Comparison of ENCODE assay signal across 11 cellular contexts in genomic region chr5:74895906-74896305, GRCh38. TPM values are rescaled to one million over a fixed set of nuclear protein-coding genes. Genes with fewer than 3 reads are reported as not detected.
DNase-seq lines count a peak whose midpoint lies in the region; ATAC-seq, FAIRE-seq and TF ChIP-seq lines count a peak whose summit lies in the region.
"Had no signal": no experiment of that assay in that cellular context is flagged by ENCODE, and none has a peak within 500 bp of the region (broad histone marks: within the 10 kb centered on the region; RNA-seq: fewer than 3 reads in every experiment).

No MANE protein-coding gene starts in this region.

- intact Hi-C loops in CD14-positive monocyte (cut with micrococcal nuclease) = no loop called here

- H3K36me3 Mint-ChIP-seq in CD14-positive monocyte = no peaks in the 10 kb centered on the region

- no peak overlapping the region for H3K4me3 Mint-ChIP-seq in CD14-positive monocyte

- H3K36me3 ChIP-seq in MG63 = no peaks in the 10 kb centered on the region
- H3K36me3 ChIP-seq in lung (ENCODE audit: control insufficient read depth in 2 of 2, insufficient read depth in 2 of 2, low read length in 2 of 2) = no peaks in the 10 kb centered on the region
- H3K36me3 ChIP-seq: BLaER1 treated with 17β-estradiol and CSF1 and Interleukin-3, amounts not matched to agents 10 nM and 100 nM had no signal

- ATAC-seq in lung (ENCODE audit: insufficient read depth, low FRiP score) (peak; percentile 76), GM21360 (IDR thresholded peaks at IDR 0.05; ENCODE audit: unreplicated experiment) (no peak), HG02678 (IDR thresholded peaks at IDR 0.05; ENCODE audit: unreplicated experiment) (no peak)

- H3K4me1 Mint-ChIP-seq in CD14-positive monocyte = no peaks in the 10 kb centered on the region

- no peak overlapping the region for H3K27ac Mint-ChIP-seq in CD14-positive monocyte

- H3K9me3 ChIP-seq in MG63 (peaks cover 8% of the 10 kb centered on the region), lung (ENCODE audit: control insufficient read depth in 2 of 2, insufficient read depth in 1 of 2, low read length in 1 of 2) (no peaks in the 10 kb centered on the region)

- H3K27me3 ChIP-seq in MG63 (no peaks in the 10 kb centered on the region), lung (ENCODE audit: control insufficient read depth, insufficient read depth) (no peaks in the 10 kb centered on the region)
- H3K27me3 ChIP-seq: BLaER1 treated with 17β-estradiol and CSF1 and Interleukin-3, amounts not matched to agents 10 nM and 100 nM had no signal

- TF ChIP-seq CTCF in AG04449 (IDR thresholded peaks at IDR 0.05; ENCODE audit: insufficient read depth, low read length, missing control alignments) (no peak), lung (IDR thresholded peaks at IDR 0.05; ENCODE audit: control extremely low read depth, extremely low read depth) (no peak), CD14-positive monocyte (IDR thresholded peaks at IDR 0.05) (no peak)

- H3K27me3 Mint-ChIP-seq in CD14-positive monocyte (ENCODE audit: low read depth in 3 of 3) = peaks cover 0 to 7% (median 2%) of the 10 kb centered on the region in 3 donors

- DNase-seq in AG04449 (ENCODE audit: low read depth, low spot score) (peak; percentile 59), MG63 (peak; percentile 85), dermis blood vessel endothelial cell (peak; percentile 72), lung (ENCODE audit: low spot score) (peak; percentile 80), GM19239 (ENCODE audit: insufficient read length, low spot score) (no peak), CD14-positive monocyte (ENCODE audit: low spot score) (no peak)
- DNase-seq: RPMI8226 had no signal

- no peaks in the 10 kb centered on the region for H3K4me1 ChIP-seq in lung (ENCODE audit: control insufficient read depth in 2 of 2, insufficient read depth in 2 of 2, low read length in 2 of 2)
- H3K4me1 ChIP-seq: BLaER1 treated with 17β-estradiol and CSF1 and Interleukin-3, amounts not matched to agents 10 nM and 100 nM had no signal

- H3K9me3 Mint-ChIP-seq in CD14-positive monocyte = peaks cover 5 to 13% (median 7%) of the 10 kb centered on the region in 7 donors

- FAIRE-seq in GM19239 (lab: Jason Lieb, UNC) = no peak

- CTCF ChIA-PET in AG04449 (lab: Yijun Ruan, JAX) = interaction anchor here (0.6 to 2.1 kb wide), 2 partner anchors 24 to 29 kb away, joined by 4 to 8 read pairs; no protein-coding TSS in a partner anchor

- POLR2A ChIA-PET in AG04449 (lab: Yijun Ruan, JAX) = no interaction called here

- WGBS in lung, 2 donors = 61 to 82% methylated on average over 5 of the region's 5 CpGs

- H3K27ac ChIP-seq in lung (ENCODE audit: low read depth in 1 of 2, low read length in 1 of 2) = no peak overlapping the region
- H3K27ac ChIP-seq: BLaER1 treated with 17β-estradiol and CSF1 and Interleukin-3, amounts not matched to agents 10 nM and 100 nM; HL-60 had no signal

- H3K4me3 ChIP-seq in AG04449 (ENCODE audit: low read depth, low read length) (no peak overlapping the region), MG63 (no peak overlapping the region), lung (no peak overlapping the region)
- H3K4me3 ChIP-seq: BLaER1 treated with 17β-estradiol and CSF1 and Interleukin-3, amounts not matched to agents 10 nM and 100 nM had no signal

RNA-seq across cellular contexts. Expression of gene FAM169A, which starts 29.7 kb away (rescaled TPM):
- 2.2 and 18.8 TPM in 2 replicates for total RNA-seq in MG63 (2014; rRNA removed; shearing (Covaris generic); ENCODE audit: low replicate concordance)
- total RNA-seq in dermis blood vessel endothelial cell (4.0 and 4.9 TPM in 2 replicates), lung (1 to 10 TPM; 2.3 to 2.8 TPM)
- polyA plus RNA-seq in lung (under 1 TPM; 0.25 to 0.30 TPM), CD14-positive monocyte (not detected)

Comparison
In these comparisons a context has a peak if more than half of its experiments do, and no peak if none do; other contexts are left out.
1. DNase-seq: peak in AG04449 (single experiment), MG63 (single experiment), dermis blood vessel endothelial cell (single experiment) and lung (single experiment); none in GM19239 (single experiment) and CD14-positive monocyte (single experiment).